12 cellular contexts compared by ENCODE assay signal in the genomic region with DNA sequence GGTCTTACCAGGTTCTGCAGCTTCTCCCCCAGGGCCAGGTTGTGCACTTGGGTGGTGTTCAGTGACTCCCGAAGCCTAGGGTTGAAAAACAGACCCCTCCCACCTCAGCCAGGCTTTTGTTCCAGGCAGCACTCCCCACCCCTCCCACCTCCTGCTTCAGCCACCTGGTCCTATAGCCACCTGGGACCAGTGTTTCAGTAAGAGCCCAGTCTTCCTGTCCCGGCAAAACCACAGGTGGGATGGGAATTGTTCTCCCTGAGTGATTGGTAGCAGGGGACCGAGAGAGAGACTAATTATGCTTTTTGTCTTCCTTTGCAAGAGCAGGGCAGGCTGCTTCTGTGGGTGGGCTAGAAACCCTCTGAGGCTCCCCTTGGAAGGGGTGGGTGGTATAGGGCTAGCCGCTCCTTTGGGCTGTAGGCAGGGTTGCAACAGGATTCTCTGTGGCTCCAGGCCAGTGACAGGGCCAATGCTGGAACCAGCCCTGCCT.
DNase-seq lines count a peak whose midpoint lies in the region; ATAC-seq lines count a peak whose summit lies in the region.
"Had no signal": no experiment of that assay in that cellular context is flagged by ENCODE, and none has a peak within 500 bp of the region (broad histone marks: within the 10 kb centered on the region; RNA-seq: fewer than 3 reads in every experiment).

No MANE protein-coding gene starts in this region.

- H3K4me2 ChIP-seq in BLaER1, result no peak overlapping the region

- H3K9me3 ChIP-seq in BLaER1, result no peaks in the 10 kb centered on the region
- H3K9me3 ChIP-seq: prostate gland, testis had no signal

- no peak for ATAC-seq in GM19328 (IDR thresholded peaks at IDR 0.05; ENCODE audit: unreplicated experiment)
- ATAC-seq: left colon had no signal

- peak overlapping the region; percentile 38; the same call in 1 of the 2 replicates for H3K9ac ChIP-seq in BLaER1

- peaks cover 12% of the 10 kb centered on the region for H3K4me1 ChIP-seq in BLaER1
- H3K4me1 ChIP-seq: prostate gland, testis had no signal

- H3K36me3 ChIP-seq in BLaER1, result no peaks in the 10 kb centered on the region
- H3K36me3 ChIP-seq: prostate gland had no signal

- H4K20me1 ChIP-seq in BLaER1, result no peaks in the 10 kb centered on the region

- DNase-seq in NCI-H1436 treated with DMSO at 0.1 percent for 48 hours (lab: John Stamatoyannopoulos, UW) (peak; percentile 81), RPMI8226 (peak; percentile 34), OCI-M2 (lab: John Stamatoyannopoulos, UW; ENCODE audit: unreplicated experiment) (no peak)
- DNase-seq in stimulated activated CD4-positive, alpha-beta T cell treated with anti-CD3 and anti-CD28 coated beads, Interleukin-4, amount 100 ng/mL, for 1 hour, result no peak
- DNase-seq: activated CD4-positive, alpha-beta T cell treated with anti-CD3 and anti-CD28 coated beads, Interleukin-2, amount 50 U/mL, for 1 hour; amniotic stem cell; Kasumi-1; left colon; testis had no signal

- no peaks in the 10 kb centered on the region for H3K27me3 ChIP-seq in BLaER1
- H3K27me3 ChIP-seq: testis had no signal

- peak overlapping the region; percentile 12 for H3K27ac ChIP-seq in BLaER1
- H3K27ac ChIP-seq: prostate gland, testis had no signal

- H3K4me3 ChIP-seq in BLaER1, result no peak overlapping the region; the same call in 1 of the 2 replicates
- H3K4me3 ChIP-seq: prostate gland, testis had no signal

Comparison
In these comparisons a context has a peak if more than half of its experiments do, and no peak if none do; other contexts are left out.
1. DNase-seq: peak in NCI-H1436 treated with DMSO at 0.1 percent for 48 hours (single experiment) and RPMI8226 (single experiment); none in OCI-M2 (single experiment) and stimulated activated CD4-positive, alpha-beta T cell treated with anti-CD3 and anti-CD28 coated beads, Interleukin-4, amount 100 ng/mL, for 1 hour (single experiment).